In the genomic region with DNA sequence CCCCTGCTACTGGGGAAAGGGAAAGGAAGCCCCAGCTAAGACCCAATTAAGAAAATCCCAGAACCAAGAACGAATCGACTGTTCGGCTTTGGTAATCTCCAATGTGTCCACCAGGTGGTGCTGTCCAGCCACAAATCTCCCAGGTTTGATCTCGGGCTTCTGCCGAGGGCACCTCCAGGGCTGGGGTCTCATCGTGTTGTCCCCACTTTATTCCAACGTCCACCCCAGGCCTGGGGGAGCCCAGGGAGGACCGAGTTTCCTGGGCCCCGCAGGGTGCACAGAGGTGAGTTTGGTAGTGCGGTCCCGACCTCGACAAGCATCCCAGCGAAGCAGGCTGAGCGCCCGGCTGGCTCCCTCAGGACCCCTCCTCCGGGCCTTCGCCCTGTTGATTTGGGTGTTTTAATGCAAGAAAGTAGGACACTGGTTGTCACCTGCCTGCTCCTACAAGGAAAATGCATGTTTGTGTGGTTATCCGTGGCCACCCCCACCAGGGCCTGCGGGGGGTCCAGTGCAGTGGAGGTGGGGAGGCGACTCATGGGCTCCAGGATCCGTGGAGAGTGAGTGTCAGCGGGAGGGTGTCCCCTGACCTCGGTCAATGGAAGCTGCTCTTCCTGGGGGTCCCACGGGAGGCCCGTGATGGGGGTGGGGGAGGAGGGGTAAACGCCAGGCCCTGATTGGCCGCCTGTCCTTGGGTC, we compare ENCODE assay signal across 8 cellular contexts.
DNase-seq lines count a peak whose midpoint lies in the region; ATAC-seq and TF ChIP-seq lines count a peak whose summit lies in the region.

No MANE protein-coding gene starts in this region.

- DNase-seq in ACHN (peak; percentile 51), MM.1S (peak; percentile 83), activated T-helper 1 cell treated with Interleukin-2 at 50 U/mL for 16 hours (ENCODE audit: low read depth) (peak; percentile 65), heart left ventricle (peak; percentile 52 to 85 (median 67)), gastrocnemius medialis (peak in 1 of 2 donors; percentile 15), DMS114 treated with DMSO at 0.1 percent for 48 hours (lab: John Stamatoyannopoulos, UW; ENCODE audit: unreplicated experiment) (no peak), C1 segment of cervical spinal cord (lab: John Stamatoyannopoulos, UW) (no peak)

- H3K4me3 ChIP-seq in MM.1S (ENCODE audit: low read length) (peak overlapping the region; percentile 18; the same call in 1 of the 2 replicates), heart left ventricle (no peak overlapping the region), gastrocnemius medialis (no peak overlapping the region)

- TF ChIP-seq POLR2A in heart left ventricle (IDR thresholded peaks at IDR 0.05) (no peak), gastrocnemius medialis (IDR thresholded peaks at IDR 0.05) (no peak)

- in situ Hi-C loops in ACHN (cut with HindIII; ENCODE audit: low pct_ligation_motif_present, low pct_unique_long_range_greater_than_20kb, low sequenced_read_pairs) (no loop called here), gastrocnemius medialis (cut with MboI; ENCODE audit: low sequenced_read_pairs in 4 of 4) (no loop called here)

- intact Hi-C loops in heart left ventricle (cut with DNase I) (loop anchor here in 3 of 10 donors (2.0 to 10.0 kb wide), 3 partner anchors 20 to 1901 kb away; no protein-coding TSS in a partner anchor), gastrocnemius medialis (cut with DNase I; ENCODE audit: low total_unique reads) (no loop called here)

- H3K27ac ChIP-seq in MM.1S (ENCODE audit: low read length) (no peak overlapping the region), heart left ventricle (no peak overlapping the region), gastrocnemius medialis (no peak overlapping the region)

- H3F3A ChIP-seq in MM.1S (ENCODE audit: insufficient read depth, low read length): peaks cover 18% of the 10 kb centered on the region; the same call in 1 of the 2 replicates

- H3K27me3 ChIP-seq in MM.1S (replicated peaks; ENCODE audit: insufficient read depth, low read length): no peaks in the 10 kb centered on the region
- H3K27me3 ChIP-seq in heart left ventricle: peaks cover 0 to 57% (median 3%) of the 10 kb centered on the region in 9 donors
- no peaks in the 10 kb centered on the region for H3K27me3 ChIP-seq in gastrocnemius medialis

- WGBS in heart left ventricle, 4 donors: 65 to 73% (median 71%) methylated on average over 27 of the region's 27 CpGs

- no peaks in the 10 kb centered on the region for H4K20me1 ChIP-seq in MM.1S (ENCODE audit: insufficient read depth, low read length)

- no peaks in the 10 kb centered on the region for H3K79me2 ChIP-seq in MM.1S (ENCODE audit: low read length)

- TF ChIP-seq CTCF in MM.1S (IDR thresholded peaks at IDR 0.05; ENCODE audit: low read length) (peak; percentile 93), heart left ventricle (IDR thresholded peaks at IDR 0.05) (peak; percentile 77 to 99 (median 91)), gastrocnemius medialis (IDR thresholded peaks at IDR 0.05 in 4 of 5, conservative IDR thresholded peaks at IDR 0.05 in 1 of 5) (peak; percentile 13 to 72 (median 58))

- H3K9me3 ChIP-seq in MM.1S (replicated peaks; ENCODE audit: insufficient read depth, low read length) (no peaks in the 10 kb centered on the region), heart left ventricle (no peaks in the 10 kb centered on the region), gastrocnemius medialis (no peaks in the 10 kb centered on the region)

- 0 out of 2 replicates have a peak overlapping the region, but pooled peaks have one; percentile 39 for H2AFZ ChIP-seq in MM.1S (ENCODE audit: low read length)

- H3K9me2 ChIP-seq in MM.1S (replicated peaks; ENCODE audit: insufficient read depth, low read length): no peaks in the 10 kb centered on the region

- H3K4me2 ChIP-seq in MM.1S (ENCODE audit: low read depth, low read length): peak overlapping the region; percentile 61; the same call in 1 of the 2 replicates

- H3K36me3 ChIP-seq in MM.1S (replicated peaks; ENCODE audit: insufficient read depth, low read length) (no peaks in the 10 kb centered on the region), heart left ventricle (no peaks in the 10 kb centered on the region), gastrocnemius medialis (no peaks in the 10 kb centered on the region)

- no peak overlapping the region for H3K9ac ChIP-seq in MM.1S (ENCODE audit: low read length)

- ATAC-seq in GM19463 (IDR thresholded peaks at IDR 0.05; ENCODE audit: unreplicated experiment) (peak; percentile 49), heart left ventricle (peak; percentile 23 to 65 (median 42)), gastrocnemius medialis (peak in 1 of 2 donors; percentile 24)

- H3K4me1 ChIP-seq in MM.1S (ENCODE audit: low read length) (peaks cover 19% of the 10 kb centered on the region), heart left ventricle (peaks cover 0 to 3% (median 0%) of the 10 kb centered on the region in 12 donors), gastrocnemius medialis (no peaks in the 10 kb centered on the region)

Comparison
In these comparisons a context has a peak if more than half of its experiments do, and no peak if none do; other contexts are left out.
1. DNase-seq: peak in ACHN (single experiment), MM.1S (single experiment), activated T-helper 1 cell treated with Interleukin-2 at 50 U/mL for 16 hours (single experiment) and heart left ventricle (5 of 5); none in DMS114 treated with DMSO at 0.1 percent for 48 hours (single experiment) and C1 segment of cervical spinal cord (0 of 14).
2. Peak in every context shown above with its lines, with median percentiles within 50 percentile points of each other: CTCF ChIP-seq.